In genomic region chr9:27655454-27655853, GRCh38 we compare ENCODE assay signal across 26 cellular contexts.
"Had no signal": no experiment of that assay in that cellular context is flagged by ENCODE, and none has a peak within 500 bp of the region (broad histone marks: within the 10 kb centered on the region; RNA-seq: fewer than 3 reads in every experiment).

No MANE protein-coding gene starts in this region.

- DNase-seq: activated B cell treated with CpG ODN at 0.5 μM for 24 hours; activated CD4-positive, alpha-beta T cell treated with anti-CD3 and anti-CD28 coated beads for 36 hours; activated CD4-positive, alpha-beta T cell treated with anti-CD3 and anti-CD28 coated beads, Interleukin-2, amount 50 U/mL, for 4 hours; activated CD8-positive, alpha-beta memory T cell treated with anti-CD3 and anti-CD28 coated beads for 24 hours; activated CD8-positive, alpha-beta memory T cell treated with anti-CD3 and anti-CD28 coated beads, Interleukin-2, amount 50 U/mL, for 4 hours; activated naive CD4-positive, alpha-beta T cell; activated T-cell treated with anti-CD3 and anti-CD28 coated beads, Interleukin-2, amount 50 U/mL, for 24 hours; adrenal gland; endodermal cell; esophagus squamous epithelium; gastrocnemius medialis; kidney glomerular epithelial cell; left ventricle myocardium inferior; small intestine; stimulated activated CD4-positive, alpha-beta T cell treated with anti-CD3 and anti-CD28 coated beads, Interleukin-2, amount 100 ng/mL, for 24 hours; T1000; trophoblast cell had no signal

- H3K9me3 Mint-ChIP-seq: activated B cell treated with CpG ODN at 0.5 μM for 24 hours; activated T-cell treated with anti-CD3 and anti-CD28 coated beads, Interleukin-2, amount 50 U/mL, for 24 hours; activated T-helper 2 cell treated with anti-CD3 and anti-CD28 coated beads, Interferon-gamma antibody, Interleukin-2, Interleukin-4, amounts not matched to agents 10 μg/mL and 5 μg/mL and 100 μg/mL, durations not matched to agents 14 hours and 24 hours and 36 hours; central memory CD8-positive, alpha-beta T cell; endodermal cell had no signal

- H3K4me3 Mint-ChIP-seq: activated B cell treated with CpG ODN at 0.5 μM for 24 hours; activated CD4-positive, alpha-beta T cell treated with anti-CD3 and anti-CD28 coated beads for 36 hours; activated naive CD8-positive, alpha-beta T cell; activated T-cell treated with anti-CD3 and anti-CD28 coated beads, Interleukin-2, amount 50 U/mL, for 24 hours; central memory CD8-positive, alpha-beta T cell; endodermal cell; natural killer cell treated with Interleukin-12 subunit alpha and Interleukin-12 subunit beta and Interleukin-15 and Interleukin-18, amount 100 ng/mL, for 72 hours; stimulated activated memory B cell treated with anti-CD40 and anti-IgM and Interleukin-4, amounts not matched to agents 10 μg/mL and 1 μg/mL and 100 μg/mL, for 72 hours had no signal

- H3K27me3 ChIP-seq: adrenal gland, breast epithelium, esophagus squamous epithelium, gastrocnemius medialis, vagina had no signal

- H3K36me3 Mint-ChIP-seq: activated naive CD8-positive, alpha-beta T cell; natural killer cell treated with Interleukin-12 subunit alpha and Interleukin-12 subunit beta and Interleukin-15 and Interleukin-18, amount 100 ng/mL, for 72 hours; stimulated activated memory B cell treated with anti-CD40 and anti-IgM and Interleukin-4, amounts not matched to agents 10 μg/mL and 1 μg/mL and 100 μg/mL, for 72 hours had no signal

- H3K4me1 ChIP-seq: adrenal gland, breast epithelium, gastrocnemius medialis, left ventricle myocardium inferior, vagina had no signal

- H3K27ac ChIP-seq: adrenal gland, breast epithelium, coronary artery, esophagus squamous epithelium, gastrocnemius medialis, left ventricle myocardium inferior, vagina had no signal

- ATAC-seq: activated CD4-positive, alpha-beta T cell treated with anti-CD3 and anti-CD28 coated beads for 36 hours; gastrocnemius medialis; natural killer cell treated with Interleukin-12 subunit alpha and Interleukin-12 subunit beta and Interleukin-15 and Interleukin-18, amount 100 ng/mL, for 72 hours; sciatic nerve had no signal

- H3K36me3 ChIP-seq: adrenal gland, breast epithelium, esophagus squamous epithelium, gastrocnemius medialis, left ventricle myocardium inferior, vagina had no signal

- H3K27me3 Mint-ChIP-seq: activated CD4-positive, alpha-beta T cell treated with anti-CD3 and anti-CD28 coated beads for 36 hours; activated naive CD8-positive, alpha-beta T cell; activated T-cell treated with anti-CD3 and anti-CD28 coated beads, Interleukin-2, amount 50 U/mL, for 24 hours; stimulated activated memory B cell treated with anti-CD40 and anti-IgM and Interleukin-4, amounts not matched to agents 10 μg/mL and 1 μg/mL and 100 μg/mL, for 72 hours had no signal

- H3K9me3 ChIP-seq: adrenal gland, breast epithelium, esophagus squamous epithelium, gastrocnemius medialis, vagina had no signal

- H3K27ac Mint-ChIP-seq: activated B cell treated with CpG ODN at 0.5 μM for 24 hours; activated CD4-positive, alpha-beta T cell treated with anti-CD3 and anti-CD28 coated beads for 36 hours; activated naive CD8-positive, alpha-beta T cell; activated T-cell treated with anti-CD3 and anti-CD28 coated beads, Interleukin-2, amount 50 U/mL, for 24 hours; activated T-helper 2 cell treated with anti-CD3 and anti-CD28 coated beads, Interferon-gamma antibody, Interleukin-2, Interleukin-4, amounts not matched to agents 10 μg/mL and 5 μg/mL and 100 μg/mL, durations not matched to agents 14 hours and 24 hours and 36 hours; endodermal cell; natural killer cell treated with Interleukin-12 subunit alpha and Interleukin-12 subunit beta and Interleukin-15 and Interleukin-18, amount 100 ng/mL, for 72 hours; stimulated activated memory B cell treated with anti-CD40 and anti-IgM and Interleukin-4, amounts not matched to agents 10 μg/mL and 1 μg/mL and 100 μg/mL, for 72 hours had no signal

- H3K4me1 Mint-ChIP-seq: activated CD4-positive, alpha-beta T cell treated with anti-CD3 and anti-CD28 coated beads for 36 hours; central memory CD8-positive, alpha-beta T cell had no signal

- H3K4me3 ChIP-seq: adrenal gland, breast epithelium, coronary artery, esophagus squamous epithelium, gastrocnemius medialis, left ventricle myocardium inferior, vagina had no signal
